26 cellular contexts compared by ENCODE assay signal in genomic region chr4:132651193-132651592, GRCh38.
"Had no signal": no experiment of that assay in that cellular context is flagged by ENCODE, and none has a peak within 500 bp of the region (broad histone marks: within the 10 kb centered on the region; RNA-seq: fewer than 3 reads in every experiment).

No MANE protein-coding gene starts in this region.

- H3K4me3 ChIP-seq: neural progenitor cell, ovary, psoas muscle, right atrium auricular region, right lobe of liver, sigmoid colon, stomach, thoracic aorta, thyroid gland, tibial nerve, upper lobe of left lung, vagina had no signal

- H3K9ac ChIP-seq: neural progenitor cell, parathyroid adenoma had no signal

- H3K27me3 ChIP-seq: neural progenitor cell, ovary, right atrium auricular region, right lobe of liver, sigmoid colon, stomach, thyroid gland, tibial nerve, upper lobe of left lung, vagina had no signal

- H3K4me1 ChIP-seq: neural progenitor cell, parathyroid adenoma, psoas muscle, right atrium auricular region, right lobe of liver, sigmoid colon, stomach, thyroid gland, tibial nerve, upper lobe of left lung, vagina had no signal

- DNase-seq: naive thymus-derived CD8-positive, alpha-beta T cell; nephron progenitor cell; occipital lobe; ovary; posterior cingulate gyrus; psoas muscle; retina; right lobe of liver; sigmoid colon; small intestine; stimulated activated CD4-positive, alpha-beta T cell treated with anti-CD3 and anti-CD28 coated beads, Interleukin-15, amount 100 ng/mL, for 24 hours; stimulated activated CD4-positive, alpha-beta T cell treated with anti-CD3 and anti-CD28 coated beads, Interleukin-2, amount 100 ng/mL, for 24 hours; stimulated activated CD4-positive, alpha-beta T cell treated with anti-CD3 and anti-CD28 coated beads, Interleukin-2, amount 100 ng/mL, for 48 hours; stimulated activated CD4-positive, alpha-beta T cell treated with anti-CD3 and anti-CD28 coated beads, Interleukin-4, amount 100 ng/mL, for 24 hours; stimulated activated naive B cell treated with anti-CD40 and anti-IgM and Interleukin-4, amounts not matched to agents 10 μg/mL and 1 μg/mL and 100 μg/mL, for 72 hours; stimulated activated naive CD4-positive, alpha-beta T cell treated with Interleukin-2 at 50 U/mL for 16 hours; stomach; thyroid gland; trophoblast cell; upper lobe of left lung had no signal

- H3K36me3 ChIP-seq: neural progenitor cell, ovary, right atrium auricular region, right lobe of liver, sigmoid colon, stomach, thoracic aorta, thyroid gland, tibial nerve, upper lobe of left lung, vagina had no signal

- H3K27ac ChIP-seq: neural progenitor cell, ovary, parathyroid adenoma, psoas muscle, right atrium auricular region, right lobe of liver, sigmoid colon, stomach, thoracic aorta, thyroid gland, tibial nerve, upper lobe of left lung, vagina had no signal

- H2AFZ ChIP-seq: neural progenitor cell, parathyroid adenoma had no signal

- H3K9me3 ChIP-seq: ovary, psoas muscle, right atrium auricular region, right lobe of liver, stomach, thoracic aorta, thyroid gland, tibial nerve, upper lobe of left lung, vagina had no signal

- H3K79me2 ChIP-seq: parathyroid adenoma had no signal

- H3K4me2 ChIP-seq: neural progenitor cell had no signal
